In genomic region chr6:68711386-68712000, GRCh38 we compare ENCODE assay signal across 18 cellular contexts.
DNase-seq lines count a peak whose midpoint lies in the region; ATAC-seq, FAIRE-seq and TF ChIP-seq lines count a peak whose summit lies in the region.
"Had no signal": no experiment of that assay in that cellular context is flagged by ENCODE, and none has a peak within 500 bp of the region (broad histone marks: within the 10 kb centered on the region; RNA-seq: fewer than 3 reads in every experiment).

No MANE protein-coding gene starts in this region.

- BruUV-seq in IMR-90 (replicated peaks; lab: Mats Ljungman, UMichigan) (no TSS peak), K562 (replicated peaks; lab: Mats Ljungman, UMichigan) (no TSS peak)

- no peak for TF ChIP-seq RAD21 in IMR-90 (IDR thresholded peaks at IDR 0.05; ENCODE audit: low read length)
- TF ChIP-seq RAD21 in K562 (CRISPR knock-in tag; conservative IDR thresholded peaks at IDR 0.05 in 1 of 2, IDR thresholded peaks at IDR 0.05 in 1 of 2) = no peak

- H3K18ac ChIP-seq in IMR-90 (ENCODE audit: low read depth, low read length) = no peak overlapping the region

- H3K9me1 ChIP-seq in IMR-90 (ENCODE audit: insufficient read depth, low read length) (no peaks in the 10 kb centered on the region), K562 (ENCODE audit: control insufficient read depth, insufficient read depth, low read length) (no peaks in the 10 kb centered on the region)

- no peak overlapping the region for H2AK9ac ChIP-seq in IMR-90 (replicated peaks; ENCODE audit: low read depth, low read length, poor library complexity)

- dilution Hi-C loops in IMR-90 (cut with HindIII; ENCODE audit: low sequenced_read_pairs, unreplicated experiment) = no loop called here

- ATAC-seq in IMR-90 (ENCODE audit: low read depth) (no peak), K562 (0 out of 3 replicates have a peak, but pooled peaks have one; percentile 17), HG02970 (IDR thresholded peaks at IDR 0.05; ENCODE audit: low FRiP score, unreplicated experiment) (no peak)

- DNase-seq in NCI-H1105 treated with DMSO at 0.1 percent for 48 hours (lab: John Stamatoyannopoulos, UW) = peak; percentile 15
- DNase-seq in NCI-H1105 (lab: John Stamatoyannopoulos, UW) = no peak
- DNase-seq in IMR-90 = no peak
- DNase-seq in K562 (ENCODE audit: extremely low read depth in 1 of 4, low spot score in 3 of 4) = no peak
- DNase-seq in NCI-H345 (lab: John Stamatoyannopoulos, UW) = no peak
- DNase-seq in NCI-H187 treated with DMSO at 0.1 percent for 48 hours (lab: John Stamatoyannopoulos, UW) = no peak
- DNase-seq: 8988T; ACHN; Calu3; CD4-positive, CD25-positive, alpha-beta regulatory T cell; DND-41; GF-D8; HCEC 1CT; HFFc6 had no signal

- H3K27ac ChIP-seq in IMR-90 (ENCODE audit: insufficient read depth, low read length) (no peak overlapping the region), K562 (ENCODE audit: extremely low read depth, low read depth, low read length) (no peak overlapping the region), layer of hippocampus (ENCODE audit: low read depth, low read length) (peak overlapping the region; percentile 2)
- H3K27ac ChIP-seq: BLaER1 treated with 17β-estradiol and CSF1 and Interleukin-3, amounts not matched to agents 10 nM and 100 nM; HL-60 had no signal

- H2AFZ ChIP-seq in IMR-90 (replicated peaks; ENCODE audit: low read length, poor library complexity) (no peak overlapping the region), K562 (ENCODE audit: low read depth, low read length) (no peak overlapping the region)

- no peak overlapping the region for H3K4me3 ChIP-seq in IMR-90 (ENCODE audit: insufficient read depth, low read depth, low read length)
- no peak overlapping the region for H3K4me3 ChIP-seq in K562
- H3K4me3 ChIP-seq: BLaER1 treated with 17β-estradiol and CSF1 and Interleukin-3, amounts not matched to agents 10 nM and 100 nM had no signal

- H3K4ac ChIP-seq in IMR-90 (ENCODE audit: low read depth, low read length) = no peak overlapping the region

- H2BK20ac ChIP-seq in IMR-90 (ENCODE audit: low read depth, low read length) = no peak overlapping the region

- H4K8ac ChIP-seq in IMR-90 (ENCODE audit: low read depth in 2 of 2, low read length in 2 of 2) = no peak overlapping the region

- H3K56ac ChIP-seq in IMR-90 (ENCODE audit: extremely low read depth, insufficient read depth, low read length) = no peak overlapping the region

- H3K14ac ChIP-seq in IMR-90 (replicated peaks; ENCODE audit: low read depth, low read length) = no peak overlapping the region

- TF ChIP-seq POLR2A in IMR-90 (IDR thresholded peaks at IDR 0.05; ENCODE audit: low read depth, low read length) (no peak), K562 (conservative IDR thresholded peaks at IDR 0.05) (no peak)

- H3K9me3 ChIP-seq in IMR-90 (ENCODE audit: control insufficient read depth, insufficient read depth, low read length) = no peaks in the 10 kb centered on the region
- no peaks in the 10 kb centered on the region; the same call in 1 of the 2 replicates for H3K9me3 ChIP-seq in K562 (replicated peaks; ENCODE audit: control insufficient read depth, insufficient read depth, low read depth, low read length)
- H3K9me3 ChIP-seq: BLaER1 treated with 17β-estradiol and CSF1 and Interleukin-3, amounts not matched to agents 10 nM and 100 nM had no signal

- H3K4me2 ChIP-seq in IMR-90 (ENCODE audit: low read depth, low read length) (no peak overlapping the region), K562 (ENCODE audit: insufficient read depth, low read length) (no peak overlapping the region)
- H3K4me2 ChIP-seq: BLaER1 treated with 17β-estradiol and CSF1 and Interleukin-3, amounts not matched to agents 10 nM and 100 nM had no signal

- FAIRE-seq in K562 (lab: Jason Lieb, UNC) = no peak

- no peak overlapping the region for H3K23ac ChIP-seq in IMR-90 (ENCODE audit: low read depth, low read length)

- no peaks in the 10 kb centered on the region for H3K4me1 ChIP-seq in IMR-90 (ENCODE audit: control insufficient read depth, insufficient read depth, low read length)
- H3K4me1 ChIP-seq in K562 (replicated peaks in 1 of 2; ENCODE audit: control insufficient read depth in 2 of 2, insufficient read depth in 2 of 2, low read length in 2 of 2) = peaks cover 0 to 12% of the 10 kb centered on the region in 2 experiments; a peak in 3 of 5 replicates
- H3K4me1 ChIP-seq: BLaER1 treated with 17β-estradiol and CSF1 and Interleukin-3, amounts not matched to agents 10 nM and 100 nM had no signal

- no peak overlapping the region for H4K91ac ChIP-seq in IMR-90 (ENCODE audit: insufficient read depth, low read depth, low read length)

- H2BK5ac ChIP-seq in IMR-90 (ENCODE audit: low read depth, low read length, poor library complexity, severe bottlenecking) = no peak overlapping the region

- POLR2A ChIA-PET in IMR-90 (lab: Charles Lee; ENCODE audit: unreplicated experiment) = no interaction called here
- POLR2A ChIA-PET in K562 (lab: Yijun Ruan, JAX) = interaction anchor here (0.7 kb wide), 1 partner anchor 46 kb away, joined by 3 read pairs; no protein-coding TSS in a partner anchor

- H3K79me1 ChIP-seq in IMR-90 (ENCODE audit: low read depth in 1 of 2, low read length in 2 of 2) = no peaks in the 10 kb centered on the region

- no peak overlapping the region for H2AK5ac ChIP-seq in IMR-90 (ENCODE audit: low read depth, low read length)

- no peaks in the 10 kb centered on the region for H4K20me1 ChIP-seq in IMR-90 (ENCODE audit: insufficient read depth, low read length)
- H4K20me1 ChIP-seq in K562 (replicated peaks; ENCODE audit: control insufficient read depth, insufficient read depth, low read length) = no peaks in the 10 kb centered on the region
- H4K20me1 ChIP-seq: BLaER1 treated with 17β-estradiol and CSF1 and Interleukin-3, amounts not matched to agents 10 nM and 100 nM had no signal

- TF ChIP-seq CTCF in IMR-90 (conservative IDR thresholded peaks at IDR 0.05; ENCODE audit: low read depth, low read length) (no peak), K562 (IDR thresholded peaks at IDR 0.05 in 2 of 3, conservative IDR thresholded peaks at IDR 0.05 in 1 of 3; ENCODE audit: insufficient read depth in 2 of 3, low read depth in 1 of 3, low read length in 3 of 3) (no peak)

- H3K79me2 ChIP-seq in K562 (ENCODE audit: control insufficient read depth, insufficient read depth, low read length) = 0 out of 3 replicates have a peak, but pooled peaks cover 3% of the 10 kb centered on the region

- TF ChIP-seq EP300 in K562 (IDR thresholded peaks at IDR 0.05; ENCODE audit: low read length) = no peak

- intact Hi-C loops in IMR-90 (cut with micrococcal nuclease) = no loop called here
- intact Hi-C loops in K562 (cut with micrococcal nuclease) = no loop called here

- H3K36me3 ChIP-seq in IMR-90 (ENCODE audit: control insufficient read depth, insufficient read depth, low read length) (no peaks in the 10 kb centered on the region), K562 (ENCODE audit: control insufficient read depth, insufficient read depth, low read length) (no peaks in the 10 kb centered on the region)
- H3K36me3 ChIP-seq: BLaER1 treated with 17β-estradiol and CSF1 and Interleukin-3, amounts not matched to agents 10 nM and 100 nM had no signal

- no peak overlapping the region for H2BK120ac ChIP-seq in IMR-90 (ENCODE audit: low read depth, low read length)

- CTCF ChIA-PET in IMR-90 (lab: Yijun Ruan, JAX) (no interaction called here), K562 (lab: Yijun Ruan, JAX; ENCODE audit: low intra/inter-chr PET ratio) (no interaction called here)

- no CpG with 5 or more reads among the region's 2 CpGs for WGBS in IMR-90 (ENCODE audit: extremely low coverage in 2 of 2, insufficient read length in 1 of 2), 2 experiments
- WGBS in K562 (ENCODE audit: insufficient coverage, low coverage, missing lambda C conversion rate) = 34% methylated on average over 2 of the region's 2 CpGs

- no peak overlapping the region for H4K5ac ChIP-seq in IMR-90 (ENCODE audit: low read depth, low read length)

- H3K9ac ChIP-seq in IMR-90 (ENCODE audit: low read depth, low read length) = no peak overlapping the region
- no peak overlapping the region for H3K9ac ChIP-seq in K562 (ENCODE audit: insufficient read depth in 1 of 2, low read depth in 2 of 2, low read length in 2 of 2)
- H3K9ac ChIP-seq: BLaER1 treated with 17β-estradiol and CSF1 and Interleukin-3, amounts not matched to agents 10 nM and 100 nM had no signal

- H2BK15ac ChIP-seq in IMR-90 (ENCODE audit: low read depth, low read length) = no peak overlapping the region

- in situ Hi-C loops in IMR-90 (cut with MboI; ENCODE audit: low sequenced_read_pairs) (no loop called here), K562 (cut with MboI) (no loop called here)

- H3K27me3 ChIP-seq in IMR-90 (ENCODE audit: control insufficient read depth, insufficient read depth, low read length) = no peaks in the 10 kb centered on the region
- H3K27me3 ChIP-seq in K562 (ENCODE audit: control insufficient read depth in 2 of 2, insufficient read depth in 2 of 2, low read length in 2 of 2) = no peaks in the 10 kb centered on the region
- no peaks in the 10 kb centered on the region for H3K27me3 ChIP-seq in layer of hippocampus (ENCODE audit: control insufficient read depth, insufficient read depth, low read length)
- H3K27me3 ChIP-seq: BLaER1 treated with 17β-estradiol and CSF1 and Interleukin-3, amounts not matched to agents 10 nM and 100 nM had no signal

TF ChIP-seq in IMR-90, 13 proteins besides CTCF, POLR2A, EP300 and RAD21 (continues in another document):
- no peak for TF ChIP-seq BHLHE40 (IDR thresholded peaks at IDR 0.05; ENCODE audit: low read depth, low read length)
- TF ChIP-seq ELK1 (IDR thresholded peaks at IDR 0.05; ENCODE audit: borderline replicate concordance, low read depth, low read length) = no peak

TF ChIP-seq in K562, 482 proteins besides CTCF, POLR2A, EP300 and RAD21 (continues in another document):
- TF ChIP-seq MEIS2 (IDR thresholded peaks at IDR 0.05; ENCODE audit: partially characterized antibody) = peak; percentile 82
